8 cellular contexts compared by ENCODE assay signal in genomic region chr1:161763522-161764098, GRCh38. TPM values are rescaled to one million over a fixed set of nuclear protein-coding genes. Genes with fewer than 3 reads are reported as not detected.
DNase-seq lines count a peak whose midpoint lies in the region; ATAC-seq and TF ChIP-seq lines count a peak whose summit lies in the region.

No MANE protein-coding gene starts in this region.

- ATAC-seq in Right ventricle myocardium inferior: no peak
- peak; percentile 59 for ATAC-seq in left lobe of liver
- no peak for ATAC-seq in GM18907 (IDR thresholded peaks at IDR 0.05; ENCODE audit: unreplicated experiment)
- ATAC-seq in GM19467 (IDR thresholded peaks at IDR 0.05; ENCODE audit: unreplicated experiment): no peak

- peak; percentile 54 for TF ChIP-seq CTCF in cardiac muscle cell (IDR thresholded peaks at IDR 0.05; ENCODE audit: low read depth, low read length)

- no peak overlapping the region for H3K27ac ChIP-seq in cardiac muscle cell

- CTCF ChIA-PET in activated naive CD4-positive, alpha-beta T cell treated with anti-CD3 and anti-CD28 coated beads, Interleukin-2, amount 10 ng/mL, durations not matched to agents 7 days and 5 days (lab: Charles Lee): interaction anchor here (0.6 to 3.0 kb wide), 8 partner anchors 7 to 274 kb away, joined by 3 to 18 read pairs (median 8); partner anchors contain the start of gene DUSP12

- H3K27ac Mint-ChIP-seq in activated naive CD4-positive, alpha-beta T cell treated with anti-CD3 and anti-CD28 coated beads, Interleukin-2, amount 10 ng/mL, durations not matched to agents 7 days and 5 days: peak overlapping the region; percentile 49

- no peak overlapping the region for H3K9ac ChIP-seq in NT2/D1 (ENCODE audit: insufficient read length, low read depth)

- H3K9me3 ChIP-seq in cardiac muscle cell (ENCODE audit: low read depth) (no peaks in the 10 kb centered on the region), NT2/D1 (ENCODE audit: insufficient read depth, low read length) (no peaks in the 10 kb centered on the region)

- H3K4me1 ChIP-seq in cardiac muscle cell (ENCODE audit: low read depth): peaks cover 6% of the 10 kb centered on the region
- H3K4me1 ChIP-seq in NT2/D1 (ENCODE audit: insufficient read depth, insufficient read length): no peaks in the 10 kb centered on the region

- peaks cover 41% of the 10 kb centered on the region for H3K4me1 Mint-ChIP-seq in activated naive CD4-positive, alpha-beta T cell treated with anti-CD3 and anti-CD28 coated beads, Interleukin-2, amount 10 ng/mL, durations not matched to agents 7 days and 5 days

- no peak overlapping the region for H3K4me3 ChIP-seq in cardiac muscle cell
- no peak overlapping the region for H3K4me3 ChIP-seq in NT2/D1 (ENCODE audit: insufficient read length, low read depth)

- no peaks in the 10 kb centered on the region for H3K27me3 Mint-ChIP-seq in activated naive CD4-positive, alpha-beta T cell treated with anti-CD3 and anti-CD28 coated beads, Interleukin-2, amount 10 ng/mL, durations not matched to agents 7 days and 5 days

- H3K4me3 Mint-ChIP-seq in activated naive CD4-positive, alpha-beta T cell treated with anti-CD3 and anti-CD28 coated beads, Interleukin-2, amount 10 ng/mL, durations not matched to agents 7 days and 5 days: peak overlapping the region; percentile 27

- no peaks in the 10 kb centered on the region for H3K9me3 Mint-ChIP-seq in activated naive CD4-positive, alpha-beta T cell treated with anti-CD3 and anti-CD28 coated beads, Interleukin-2, amount 10 ng/mL, durations not matched to agents 7 days and 5 days

- H3K27me3 ChIP-seq in cardiac muscle cell: no peaks in the 10 kb centered on the region
- H3K27me3 ChIP-seq in NT2/D1 (ENCODE audit: insufficient read depth, insufficient read length): peaks cover 6% of the 10 kb centered on the region

- peak in 1 of 2 donors; percentile 35 for DNase-seq in cardiac muscle cell (ENCODE audit: low read depth in 1 of 2, low spot score in 1 of 2)
- DNase-seq in Right ventricle myocardium inferior (ENCODE audit: missing footprints): no peak
- DNase-seq in NT2/D1 (ENCODE audit: low read depth, low spot score): peak; percentile 25
- peak; percentile 64 for DNase-seq in activated naive CD4-positive, alpha-beta T cell treated with anti-CD3 and anti-CD28 coated beads, Interleukin-2, amount 10 ng/mL, durations not matched to agents 7 days and 5 days
- DNase-seq in left lobe of liver (ENCODE audit: low spot score): no peak
- no peak for DNase-seq in NCI-H187 treated with DMSO at 0.1 percent for 48 hours (lab: John Stamatoyannopoulos, UW)

- H3K36me3 ChIP-seq in cardiac muscle cell (peaks cover 2% of the 10 kb centered on the region), NT2/D1 (ENCODE audit: insufficient read depth, insufficient read length, low read length) (peaks cover 7% of the 10 kb centered on the region)

- intact Hi-C loops in Right ventricle myocardium inferior (cut with DNase I): no loop called here

- peaks cover 7% of the 10 kb centered on the region for H3K36me3 Mint-ChIP-seq in activated naive CD4-positive, alpha-beta T cell treated with anti-CD3 and anti-CD28 coated beads, Interleukin-2, amount 10 ng/mL, durations not matched to agents 7 days and 5 days

RNA-seq across cellular contexts. Expression of gene ATF6, which starts 2.5 kb away (rescaled TPM):
- 18.0 and 18.1 TPM in 2 replicates for total RNA-seq in cardiac muscle cell
- polyA plus RNA-seq in cardiac muscle cell: 14.6 and 15.6 TPM in 2 replicates
- total RNA-seq in Right ventricle myocardium inferior: 12.6 TPM
- total RNA-seq in left lobe of liver: 14.4 TPM

RNA-seq across cellular contexts. Expression of gene DUSP12, which starts 14.0 kb away (rescaled TPM):
- total RNA-seq in cardiac muscle cell (40.0 and 60.5 TPM in 2 replicates), Right ventricle myocardium inferior (7.0 TPM), left lobe of liver (4.8 TPM)
- polyA plus RNA-seq in cardiac muscle cell: 63.1 and 65.7 TPM in 2 replicates

RNA-seq across cellular contexts. Expression of gene FCRLB, which starts 42.3 kb away (rescaled TPM):
- total RNA-seq in cardiac muscle cell (2.9 and 3.0 TPM in 2 replicates), Right ventricle myocardium inferior (0.35 TPM), left lobe of liver (0.53 TPM)
- polyA plus RNA-seq in cardiac muscle cell: 0.67 and 1.7 TPM in 2 replicates

RNA-seq across cellular contexts. Expression of gene FCRLA, which starts 56.6 kb away (rescaled TPM):
- total RNA-seq in cardiac muscle cell: 0.18 TPM in 1 of 2 replicates, not detected in the other
- polyA plus RNA-seq in cardiac muscle cell: 0.39 TPM in 1 of 2 replicates, not detected in the other
- not detected for total RNA-seq in Right ventricle myocardium inferior
- total RNA-seq in left lobe of liver: not detected

Comparison
In these comparisons a context has a peak if more than half of its experiments do, and no peak if none do; other contexts are left out.
1. DNase-seq: peak in NT2/D1 (single experiment) and activated naive CD4-positive, alpha-beta T cell treated with anti-CD3 and anti-CD28 coated beads, Interleukin-2, amount 10 ng/mL, durations not matched to agents 7 days and 5 days (single experiment); none in Right ventricle myocardium inferior (single experiment), left lobe of liver (single experiment) and NCI-H187 treated with DMSO at 0.1 percent for 48 hours (single experiment).